Comparison of ENCODE assay signal across 10 cellular contexts in genomic region chr1:37682334-37682987, GRCh38. TPM values are rescaled to one million over a fixed set of nuclear protein-coding genes. Genes with fewer than 3 reads are reported as not detected.
A peak's percentile ranks its signal among the peaks of the same experiment; 100 is the strongest.
DNase-seq lines count a peak whose midpoint lies in the region; ATAC-seq, FAIRE-seq and TF ChIP-seq lines count a peak whose summit lies in the region.
"Had no signal": no experiment of that assay in that cellular context is flagged by ENCODE, and none has a peak within 500 bp of the region (broad histone marks: within the 10 kb centered on the region; RNA-seq: fewer than 3 reads in every experiment).

No MANE protein-coding gene starts in this region.

- no peak overlapping the region for H3K27ac ChIP-seq in spleen
- H3K27ac ChIP-seq: BLaER1 had no signal

- no peaks in the 10 kb centered on the region for H3K27me3 ChIP-seq in spleen (replicated peaks in 1 of 7)

- no peaks in the 10 kb centered on the region for H3K9me3 ChIP-seq in spleen
- H3K9me3 ChIP-seq: BLaER1 had no signal

- no peak overlapping the region for H3K4me3 ChIP-seq in spleen
- H3K4me3 ChIP-seq: BLaER1 had no signal

- no peak for ATAC-seq in GM18861 (IDR thresholded peaks at IDR 0.05; ENCODE audit: unreplicated experiment)

- intact Hi-C loops in spleen (cut with DNase I; ENCODE audit: low total_unique reads), result loop anchor here (2.0 kb wide), 1 partner anchor 78 kb away; no protein-coding TSS in a partner anchor

- peaks cover 0 to 74% (median 51%) of the 10 kb centered on the region in 6 donors for H3K36me3 ChIP-seq in spleen

- FAIRE-seq in TTC549 (lab: Jason Lieb, UNC), result peak; percentile 84

- DNase-seq in NCI-H1417 (lab: John Stamatoyannopoulos, UW) (peak; percentile 37 to 81 (median 57)), NCI-H1417 treated with DMSO at 0.1 percent for 48 hours (lab: John Stamatoyannopoulos, UW) (no peak), NCI-H2081 (lab: John Stamatoyannopoulos, UW) (peak; percentile 59 to 65), astrocyte of the hippocampus (ENCODE audit: low read depth, low spot score) (peak; percentile 80), hypothalamus (lab: John Stamatoyannopoulos, UW) (peak in 44 of 51 donors; percentile 5 to 81 (median 46)), spleen (peak; percentile 84)

- 67 to 79% (median 74%) methylated on average over 5 of the region's 5 CpGs for WGBS in spleen, 5 donors

- no peak for TF ChIP-seq POLR2A in spleen (IDR thresholded peaks at IDR 0.05)

- TF ChIP-seq CTCF in spleen (IDR thresholded peaks at IDR 0.05 in 8 of 11, conservative IDR thresholded peaks at IDR 0.05 in 3 of 11), result peak; percentile 75 to 92 (median 84)

- H3K4me1 ChIP-seq in spleen, result peaks cover 0 to 9% (median 3%) of the 10 kb centered on the region in 6 donors

RNA-seq across cellular contexts. Expression of gene CDCA8, which starts 9.9 kb away (rescaled TPM):
- 1 to 10 TPM; 1.2 to 8.2 (median 4.3) TPM for total RNA-seq in spleen
- 1 to 10 TPM; 1.5 to 7.7 (median 3.9) TPM for polyA plus RNA-seq in spleen

RNA-seq across cellular contexts. Expression of gene RSPO1, which starts 47.8 kb away (rescaled TPM):
- total RNA-seq in spleen, result 1 to 10 TPM in 1 of 7 donors, under 1 TPM in 5, not detected in 1; 0.37 to 1.0 (median 0.53) TPM
- polyA plus RNA-seq in spleen, result under 1 TPM; 0.20 to 0.50 (median 0.48) TPM
- total RNA-seq: pulmonary artery endothelial cell had no signal
